Comparison of ENCODE assay signal across 1 cellular context in the genomic region with DNA sequence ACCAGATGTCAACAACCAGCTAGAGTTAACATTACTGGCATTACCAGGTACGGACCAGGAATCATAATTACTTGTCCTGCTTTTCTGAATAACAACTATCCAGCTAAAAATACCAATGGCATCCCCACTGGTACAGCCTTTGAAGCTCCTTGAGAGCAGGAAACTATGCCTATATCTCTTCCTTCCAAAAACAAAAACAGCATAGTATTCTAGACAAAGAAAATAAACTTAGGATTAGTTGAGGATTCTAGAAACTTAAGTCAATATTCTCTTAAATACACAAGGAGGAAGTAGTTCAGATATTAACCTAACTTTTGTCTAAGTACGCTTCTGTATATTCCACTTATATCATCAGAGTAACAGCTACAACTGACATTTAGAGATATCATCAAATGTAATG.
TF ChIP-seq lines count a peak whose summit lies in the region.

No MANE protein-coding gene starts in this region.

TF ChIP-seq in HepG2, 621 proteins besides CTCF, POLR2A, EP300 and RAD21:
- TF ChIP-seq RBFOX2 (IDR thresholded peaks at IDR 0.05; ENCODE audit: low read depth, low read length) (peak; percentile 41; the same call in 1 of the 2 replicates), FOXM1 (CRISPR knock-in tag; IDR thresholded peaks at IDR 0.05) (no peak)
